ENCODE assay signal across 13 cellular contexts in genomic region chr2:119252186-119253113, GRCh38. TPM values are rescaled to one million over a fixed set of nuclear protein-coding genes. Genes with fewer than 3 reads are reported as not detected.
A peak's percentile ranks its signal among the peaks of the same experiment; 100 is the strongest.
DNase-seq lines count a peak whose midpoint lies in the region; ATAC-seq and TF ChIP-seq lines count a peak whose summit lies in the region.
"Had no signal": no experiment of that assay in that cellular context is flagged by ENCODE, and none has a peak within 500 bp of the region (broad histone marks: within the 10 kb centered on the region; RNA-seq: fewer than 3 reads in every experiment).

No MANE protein-coding gene starts in this region.

- no peaks in the 10 kb centered on the region for H3K27me3 Mint-ChIP-seq in activated T-cell treated with anti-CD3 and anti-CD28 coated beads, Interleukin-2, amount 50 U/mL, for 4 hours (ENCODE audit: low read depth)
- H3K27me3 Mint-ChIP-seq: B cell had no signal

- no peak overlapping the region for H3K4me3 Mint-ChIP-seq in activated T-cell treated with anti-CD3 and anti-CD28 coated beads, Interleukin-2, amount 50 U/mL, for 4 hours
- H3K4me3 Mint-ChIP-seq: B cell had no signal

- no peak overlapping the region for H3K4me3 ChIP-seq in fibroblast of villous mesenchyme (ENCODE audit: low read depth, low read length)
- H3K4me3 ChIP-seq: colonic mucosa, testis had no signal

- no peak for ATAC-seq in GM18520 (IDR thresholded peaks at IDR 0.05; ENCODE audit: unreplicated experiment)
- ATAC-seq in activated T-cell treated with anti-CD3 and anti-CD28 coated beads, Interleukin-2, amount 50 U/mL, for 4 hours: no peak
- ATAC-seq: left ventricle myocardium superior had no signal

- peak; percentile 12 for DNase-seq in activated CD8-positive, alpha-beta memory T cell treated with anti-CD3 and anti-CD28 coated beads, Interleukin-2, amount 50 U/mL, for 48 hours
- no peak for DNase-seq in activated CD8-positive, alpha-beta memory T cell treated with anti-CD3 and anti-CD28 coated beads for 24 hours
- DNase-seq in amniotic epithelial cell (ENCODE audit: low read depth) (peak; percentile 99), fibroblast of villous mesenchyme (ENCODE audit: low read depth) (peak; percentile 97), SKM-1 treated with dmso at 0.1 percent for 144 hours (lab: John Stamatoyannopoulos, UW; ENCODE audit: unreplicated experiment) (no peak)
- DNase-seq in activated T-cell treated with anti-CD3 and anti-CD28 coated beads, Interleukin-2, amount 50 U/mL, for 4 hours: no peak
- DNase-seq: colonic mucosa; left ventricle myocardium superior; stimulated activated CD4-positive, alpha-beta T cell treated with anti-CD3 and anti-CD28 coated beads, Interleukin-15, amount 100 ng/mL, for 24 hours; testis had no signal

- H3K27ac ChIP-seq in temporal lobe (ENCODE audit: low read depth, low read length): peak overlapping the region; percentile 1
- H3K27ac ChIP-seq: colonic mucosa, testis had no signal

- no peaks in the 10 kb centered on the region for H3K4me1 Mint-ChIP-seq in activated T-cell treated with anti-CD3 and anti-CD28 coated beads, Interleukin-2, amount 50 U/mL, for 4 hours (ENCODE audit: low read depth)
- H3K4me1 Mint-ChIP-seq: B cell had no signal

- TF ChIP-seq CTCF in fibroblast of villous mesenchyme (IDR thresholded peaks at IDR 0.05; ENCODE audit: insufficient read depth, low read depth, low read length): no peak

- no peaks in the 10 kb centered on the region for H3K9me3 Mint-ChIP-seq in activated T-cell treated with anti-CD3 and anti-CD28 coated beads, Interleukin-2, amount 50 U/mL, for 4 hours

- no peaks in the 10 kb centered on the region for H3K36me3 Mint-ChIP-seq in activated T-cell treated with anti-CD3 and anti-CD28 coated beads, Interleukin-2, amount 50 U/mL, for 4 hours (ENCODE audit: insufficient read depth)

RNA-seq across cellular contexts. Expression of gene STEAP3, which starts 28.8 kb away (rescaled TPM):
- total RNA-seq in fibroblast of villous mesenchyme (14.5 and 17.7 TPM in 2 replicates), temporal lobe (under 0.01 TPM)
- under 1 TPM; 0.15 to 0.24 (median 0.18) TPM for total RNA-seq in activated T-cell treated with anti-CD3 and anti-CD28 coated beads, Interleukin-2, amount 50 U/mL, for 4 hours

Comparison
In these comparisons a context has a peak if more than half of its experiments do, and no peak if none do; other contexts are left out.
1. DNase-seq: peak in activated CD8-positive, alpha-beta memory T cell treated with anti-CD3 and anti-CD28 coated beads, Interleukin-2, amount 50 U/mL, for 48 hours (single experiment), amniotic epithelial cell (single experiment) and fibroblast of villous mesenchyme (single experiment); none in activated CD8-positive, alpha-beta memory T cell treated with anti-CD3 and anti-CD28 coated beads for 24 hours (single experiment), SKM-1 treated with dmso at 0.1 percent for 144 hours (single experiment) and activated T-cell treated with anti-CD3 and anti-CD28 coated beads, Interleukin-2, amount 50 U/mL, for 4 hours (single experiment).
2. RNA of gene STEAP3, which starts 28.8 kb away (total RNA-seq): 14.5 to 17.7 TPM in fibroblast of villous mesenchyme; 0.15 to 0.24 TPM in activated T-cell treated with anti-CD3 and anti-CD28 coated beads, Interleukin-2, amount 50 U/mL, for 4 hours and under 0.01 TPM in temporal lobe (single experiment); every median in the first group is over 10 times any median in the second.